ENCODE assay signal across 8 cellular contexts in genomic region chr4:2963185-2964076, GRCh38. TPM values are rescaled to one million over a fixed set of nuclear protein-coding genes. Genes with fewer than 3 reads are reported as not detected.
DNase-seq lines count a peak whose midpoint lies in the region; ATAC-seq and TF ChIP-seq lines count a peak whose summit lies in the region.

Gene GRK4 (plus strand): TSS chr4:2963571. CDS start chr4:2964071, 500 bp downstream.
Gene NOP14 (minus strand): TSS chr4:2963406. CDS start chr4:2963319, 87 bp downstream.

- peak within 1 kb of the TSS; percentile 90 for H3K9ac ChIP-seq in OCI-LY1 (ENCODE audit: low read length)

- peaks cover 16% of the 10 kb centered on the region for H3K79me2 ChIP-seq in OCI-LY1 (ENCODE audit: insufficient read depth, low read length)

- no peaks in the 10 kb centered on the region for H3F3A ChIP-seq in OCI-LY1 (ENCODE audit: insufficient read depth, low read length)

- peak within 1 kb of the TSS; percentile 92 for H3K4me2 ChIP-seq in OCI-LY1 (ENCODE audit: low read length)

- no peaks in the 10 kb centered on the region for H4K20me1 ChIP-seq in OCI-LY1 (ENCODE audit: insufficient read depth, low read length)

- H2AFZ ChIP-seq in OCI-LY1 (ENCODE audit: low read length): no peak within 1 kb of the TSS

- H3K4me1 ChIP-seq in OCI-LY1 (ENCODE audit: insufficient read depth, low read length, severe bottlenecking): peaks cover 14% of the 10 kb centered on the region
- peaks cover 27% of the 10 kb centered on the region for H3K4me1 ChIP-seq in mononuclear cell (ENCODE audit: insufficient read depth, low read length)

- H3K4me3 ChIP-seq in OCI-LY1 (ENCODE audit: low read depth, low read length, poor library complexity, severe bottlenecking) (peak within 1 kb of the TSS; percentile 86), epithelial cell of esophagus (ENCODE audit: low read length) (peak within 1 kb of the TSS; percentile 81), mononuclear cell (ENCODE audit: low read length) (peak within 1 kb of the TSS; percentile 65)

- no peak for TF ChIP-seq CTCF in OCI-LY1 (IDR thresholded peaks at IDR 0.05; ENCODE audit: low read length)
- TF ChIP-seq CTCF in epithelial cell of esophagus (IDR thresholded peaks at IDR 0.05; ENCODE audit: insufficient read depth, low read depth, low read length, missing control alignments): no peak

- H3K9me3 ChIP-seq in OCI-LY1 (ENCODE audit: low read length) (no peaks in the 10 kb centered on the region), mononuclear cell (ENCODE audit: low read depth, low read length) (no peaks in the 10 kb centered on the region)

- no peaks in the 10 kb centered on the region for H3K27me3 ChIP-seq in OCI-LY1 (ENCODE audit: insufficient read depth, low read length)
- no peaks in the 10 kb centered on the region for H3K27me3 ChIP-seq in mononuclear cell (ENCODE audit: insufficient read depth, low read length)

- peak; percentile 86 for DNase-seq in DMS153 (lab: John Stamatoyannopoulos, UW)
- peak; percentile 96 for DNase-seq in HuH-7.5 (ENCODE audit: low spot score)
- peak; percentile 95 for DNase-seq in activated T-cell treated with anti-CD3 and anti-CD28 coated beads for 24 hours (ENCODE audit: low read depth)
- DNase-seq in epithelial cell of esophagus (ENCODE audit: low read depth): peak; percentile 99
- peak; percentile 94 to 95 for DNase-seq in stimulated activated CD8-positive, alpha-beta memory T cell treated with anti-CD3 and anti-CD28 coated beads, Interleukin-2, amount 100 ng/mL, for 48 hours (ENCODE audit: low read depth in 2 of 2)

- ATAC-seq in GM21528 (IDR thresholded peaks at IDR 0.05; ENCODE audit: low FRiP score, unreplicated experiment): peak; percentile 87

- H3K36me3 ChIP-seq in OCI-LY1 (ENCODE audit: insufficient read depth, low read length): peaks cover 10% of the 10 kb centered on the region; the same call in 1 of the 2 replicates

- no peaks in the 10 kb centered on the region for H3K9me2 ChIP-seq in OCI-LY1 (ENCODE audit: low read depth, low read length)

- peak within 1 kb of the TSS; percentile 74 for H3K27ac ChIP-seq in OCI-LY1 (ENCODE audit: low read depth, low read length, poor library complexity, severe bottlenecking)

RNA-seq across cellular contexts. Expression of gene GRK4, which starts in this region (rescaled TPM):
- total RNA-seq in mononuclear cell: 1.7 TPM

RNA-seq across cellular contexts. Expression of gene NOP14, which starts in this region (rescaled TPM):
- total RNA-seq in mononuclear cell: 17.4 TPM

Comparison
In these comparisons a context has a peak if more than half of its experiments do, and no peak if none do; other contexts are left out.
1. Peak in every context shown above with its lines: DNase-seq, ATAC-seq, H3K4me3 ChIP-seq and H3K27ac ChIP-seq.